ENCODE assay signal across 9 cellular contexts in the genomic region with DNA sequence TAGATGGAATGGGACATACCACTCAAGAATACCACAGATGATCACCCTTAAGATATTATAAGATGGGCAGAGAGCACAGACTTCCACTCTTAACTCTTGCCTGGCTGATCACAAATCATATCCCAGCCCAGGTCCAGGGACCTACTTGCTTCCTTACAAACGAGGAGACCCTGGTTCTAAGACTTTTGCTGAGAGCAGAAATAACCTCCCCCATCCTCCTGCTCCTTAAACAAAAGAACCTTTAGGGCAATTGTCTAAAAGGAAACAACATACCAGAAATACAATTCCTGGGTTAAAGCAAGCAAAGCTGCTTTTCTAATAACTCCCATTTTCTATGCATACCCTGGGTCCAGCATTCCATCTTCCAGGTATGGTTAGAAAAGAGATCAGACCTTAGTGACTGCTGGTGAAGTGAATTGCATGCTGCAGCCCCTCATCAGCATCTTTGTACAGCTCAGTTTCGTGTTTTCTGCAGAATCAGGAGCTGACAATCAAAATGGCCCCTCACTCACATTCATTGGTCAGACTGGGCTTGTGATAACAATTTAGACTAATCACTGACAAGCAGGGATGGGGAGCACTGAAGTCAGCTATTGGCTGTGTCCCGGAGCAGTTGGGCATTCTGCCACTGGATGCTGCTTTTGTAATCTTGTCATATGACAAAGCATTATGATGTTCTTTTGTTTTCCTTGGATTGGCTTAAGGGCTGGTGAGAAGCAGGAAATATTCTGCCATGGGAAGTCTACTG. TPM values are rescaled to one million over a fixed set of nuclear protein-coding genes. Genes with fewer than 3 reads are reported as not detected.
DNase-seq lines count a peak whose midpoint lies in the region; ATAC-seq, FAIRE-seq and TF ChIP-seq lines count a peak whose summit lies in the region.
"Had no signal": no experiment of that assay in that cellular context is flagged by ENCODE, and none has a peak within 500 bp of the region (broad histone marks: within the 10 kb centered on the region; RNA-seq: fewer than 3 reads in every experiment).

No MANE protein-coding gene starts in this region.

- ATAC-seq in HG02588 (IDR thresholded peaks at IDR 0.05; ENCODE audit: unreplicated experiment) (no peak), GM18517 (IDR thresholded peaks at IDR 0.05; ENCODE audit: unreplicated experiment) (no peak), natural killer cell (no peak)

- no peaks in the 10 kb centered on the region for H3K9me3 ChIP-seq in MM.1S (replicated peaks; ENCODE audit: insufficient read depth, low read length)

- DNase-seq in HTR-8/SVneo (ENCODE audit: insufficient read length, low spot score), result peak; percentile 81
- DNase-seq in iris pigment epithelial cell (ENCODE audit: low read depth), result peak; percentile 96
- DNase-seq in superior temporal gyrus (ENCODE audit: extremely low spot score), result peak; percentile 99
- DNase-seq in natural killer cell, result no peak
- no peak for DNase-seq in MM.1S

- no peaks in the 10 kb centered on the region for H4K20me1 ChIP-seq in MM.1S (ENCODE audit: insufficient read depth, low read length)

- intact Hi-C loops in natural killer cell (cut with micrococcal nuclease), result no loop called here

- peak overlapping the region; percentile 78 to 99 (median 87) for H3K27ac Mint-ChIP-seq in brain
- no peak overlapping the region for H3K27ac Mint-ChIP-seq in natural killer cell
- H3K27ac Mint-ChIP-seq: activated naive CD4-positive, alpha-beta T cell treated with anti-CD3 and anti-CD28 coated beads, Interleukin-2, amount 50 U/mL, for 24 hours had no signal

- no peaks in the 10 kb centered on the region for H3K36me3 ChIP-seq in MM.1S (replicated peaks; ENCODE audit: insufficient read depth, low read length)

- TF ChIP-seq CTCF in brain (conservative IDR thresholded peaks at IDR 0.05) (no peak), natural killer cell (IDR thresholded peaks at IDR 0.05) (no peak), MM.1S (IDR thresholded peaks at IDR 0.05; ENCODE audit: low read length) (no peak)

- H3K27me3 ChIP-seq in MM.1S (replicated peaks; ENCODE audit: insufficient read depth, low read length), result no peaks in the 10 kb centered on the region

- no peaks in the 10 kb centered on the region for H3F3A ChIP-seq in MM.1S (ENCODE audit: insufficient read depth, low read length)

- H3K9ac ChIP-seq in MM.1S (ENCODE audit: low read length), result no peak overlapping the region

- H3K4me3 ChIP-seq in MM.1S (ENCODE audit: low read length), result no peak overlapping the region

- H2AFZ ChIP-seq in MM.1S (ENCODE audit: low read length), result no peak overlapping the region

- no peaks in the 10 kb centered on the region for H3K9me3 Mint-ChIP-seq in brain
- H3K9me3 Mint-ChIP-seq in natural killer cell, result no peaks in the 10 kb centered on the region
- H3K9me3 Mint-ChIP-seq: activated naive CD4-positive, alpha-beta T cell treated with anti-CD3 and anti-CD28 coated beads, Interleukin-2, amount 50 U/mL, for 24 hours had no signal

- no peaks in the 10 kb centered on the region for H3K4me1 ChIP-seq in MM.1S (ENCODE audit: low read length)

- H3K9me2 ChIP-seq in MM.1S (replicated peaks; ENCODE audit: insufficient read depth, low read length), result no peaks in the 10 kb centered on the region

- H3K4me1 Mint-ChIP-seq in brain (peaks cover 49% of the 10 kb centered on the region), natural killer cell (peaks cover 4 to 5% of the 10 kb centered on the region in 2 donors)

- H3K4me3 Mint-ChIP-seq in brain (peak overlapping the region; percentile 69 to 82 (median 75)), natural killer cell (no peak overlapping the region)
- H3K4me3 Mint-ChIP-seq: activated naive CD4-positive, alpha-beta T cell treated with anti-CD3 and anti-CD28 coated beads, Interleukin-2, amount 50 U/mL, for 24 hours had no signal

- peak; percentile 88 for FAIRE-seq in HTR-8/SVneo (lab: Jason Lieb, UNC)

- H3K27me3 Mint-ChIP-seq in brain (no peaks in the 10 kb centered on the region), natural killer cell (ENCODE audit: low read depth in 2 of 2) (peaks cover 19 to 48% of the 10 kb centered on the region in 2 donors)
- H3K27me3 Mint-ChIP-seq: activated naive CD4-positive, alpha-beta T cell treated with anti-CD3 and anti-CD28 coated beads, Interleukin-2, amount 50 U/mL, for 24 hours had no signal

- H3K4me2 ChIP-seq in MM.1S (ENCODE audit: low read depth, low read length), result no peak overlapping the region

- H3K79me2 ChIP-seq in MM.1S (ENCODE audit: low read length), result no peaks in the 10 kb centered on the region

- H3K36me3 Mint-ChIP-seq in brain (peaks cover 35% of the 10 kb centered on the region), natural killer cell (peaks cover 17% of the 10 kb centered on the region)

- H3K27ac ChIP-seq in MM.1S (ENCODE audit: low read length), result no peak overlapping the region

RNA-seq across cellular contexts. Expression of a gene that starts 14.6 kb away (rescaled TPM):
- polyA plus RNA-seq in brain (ENCODE audit: insufficient read depth, low read depth, low replicate concordance), result 6.2 TPM
- 10 to 100 TPM; 12.0 to 31.7 (median 12.2) TPM for total RNA-seq in natural killer cell

RNA-seq across cellular contexts. Expression of a gene that starts 35.5 kb away (rescaled TPM):
- not detected for polyA plus RNA-seq in brain (ENCODE audit: insufficient read depth, low read depth, low replicate concordance)
- not detected for total RNA-seq in natural killer cell

RNA-seq across cellular contexts. Expression of a gene that starts 40.5 kb away (rescaled TPM):
- 5.4 TPM for polyA plus RNA-seq in brain (ENCODE audit: insufficient read depth, low read depth, low replicate concordance)
- 100 to 1,000 TPM in 1 of 3 donors, 10 to 100 TPM in 2; 21.8 to 103 (median 34.9) TPM for total RNA-seq in natural killer cell

RNA-seq across cellular contexts. Expression of a gene that starts 50.0 kb away (rescaled TPM):
- 15.9 TPM for polyA plus RNA-seq in brain (ENCODE audit: insufficient read depth, low read depth, low replicate concordance)
- total RNA-seq in natural killer cell, result 1 to 10 TPM; 1.0 to 4.9 (median 2.7) TPM

Comparison
In these comparisons a context has a peak if more than half of its experiments do, and no peak if none do; other contexts are left out.
1. DNase-seq: peak in HTR-8/SVneo (single experiment), iris pigment epithelial cell (single experiment) and superior temporal gyrus (single experiment); none in natural killer cell (single experiment) and MM.1S (single experiment).
2. H3K27ac Mint-ChIP-seq: peak in brain (5 of 5); none in natural killer cell (0 of 2).